Comparison of ENCODE assay signal across 29 cellular contexts in the genomic region with DNA sequence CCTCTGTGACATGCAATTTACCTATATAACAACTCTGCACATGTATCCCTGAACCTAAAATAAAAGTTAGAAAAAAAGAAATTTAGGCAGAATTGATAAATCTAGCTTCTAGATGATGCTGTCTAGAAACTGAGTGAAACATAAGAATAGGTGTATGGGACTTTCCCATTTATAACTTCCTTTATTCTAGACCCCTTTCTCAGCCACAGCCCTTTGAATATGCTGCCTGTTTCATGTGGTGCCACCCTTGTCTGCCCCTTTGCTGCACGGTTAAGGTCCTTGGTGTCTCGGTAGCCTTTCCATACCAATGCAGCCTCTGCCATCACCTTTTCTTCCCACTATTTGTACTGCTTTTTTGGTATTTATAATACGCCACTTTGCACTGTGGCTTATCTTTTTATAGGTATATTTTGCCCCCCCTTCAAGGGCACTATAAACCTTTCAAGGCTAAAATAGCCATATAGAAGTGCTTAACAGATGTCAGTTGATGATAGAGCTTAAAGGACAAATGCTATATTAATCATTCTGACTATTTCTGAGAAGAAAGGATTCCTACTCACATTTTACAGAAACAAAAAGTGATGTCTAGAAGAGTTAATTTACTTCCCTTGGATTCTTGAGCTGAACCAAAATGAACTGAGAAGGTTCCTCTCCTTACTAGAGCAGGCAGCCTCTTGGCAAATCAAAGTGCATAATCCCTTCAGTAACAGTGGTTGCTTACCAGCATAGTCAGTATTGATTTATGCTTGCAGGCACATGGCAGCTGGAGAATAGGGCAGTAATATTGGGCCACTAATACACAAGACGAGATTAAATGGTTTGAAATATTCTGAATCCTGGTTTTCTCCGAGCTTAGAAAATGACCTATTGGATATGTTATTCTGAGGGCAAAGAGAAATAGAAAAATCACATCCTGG.
DNase-seq lines count a peak whose midpoint lies in the region; ATAC-seq and TF ChIP-seq lines count a peak whose summit lies in the region.
"Had no signal": no experiment of that assay in that cellular context is flagged by ENCODE, and none has a peak within 500 bp of the region (broad histone marks: within the 10 kb centered on the region; RNA-seq: fewer than 3 reads in every experiment).

No MANE protein-coding gene starts in this region.

- TF ChIP-seq CTCF in MCF 10A (IDR thresholded peaks at IDR 0.05; ENCODE audit: unreplicated experiment) (no peak), breast epithelium (IDR thresholded peaks at IDR 0.05) (no peak), foreskin fibroblast (IDR thresholded peaks at IDR 0.05; ENCODE audit: low read depth, low read length) (no peak)

- H3K4me1 ChIP-seq in breast epithelium (no peaks in the 10 kb centered on the region), adipocyte (ENCODE audit: control insufficient read depth, insufficient read depth, low read length) (peaks cover 30% of the 10 kb centered on the region)
- H3K4me1 ChIP-seq: prostate gland had no signal

- H3K9me3 Mint-ChIP-seq in MCF 10A (ENCODE audit: unreplicated experiment): no peaks in the 10 kb centered on the region
- H3K9me3 Mint-ChIP-seq: T-cell had no signal

- peak overlapping the region; percentile 85 for H3K27ac Mint-ChIP-seq in MCF 10A (ENCODE audit: low read depth, unreplicated experiment)
- H3K27ac Mint-ChIP-seq: activated CD8-positive, alpha-beta T cell treated with anti-CD3 and anti-CD28 coated beads for 36 hours; activated naive CD8-positive, alpha-beta T cell treated with anti-CD3 and anti-CD28 coated beads, Interleukin-2, amount 50 U/mL, for 24 hours; T-cell had no signal

- POLR2A ChIA-PET in MCF 10A (lab: Yijun Ruan, JAX): interaction anchor here (0.7 to 1.1 kb wide), 3 partner anchors 58 to 354 kb away, joined by 3 read pairs; no protein-coding TSS in a partner anchor

- CTCF ChIA-PET in MCF 10A (lab: Yijun Ruan, JAX): interaction anchor here (0.7 to 1.2 kb wide), 2 partner anchors 45 to 132 kb away, joined by 4 to 5 read pairs; no protein-coding TSS in a partner anchor

- H3K4me1 Mint-ChIP-seq in MCF 10A (ENCODE audit: insufficient read depth, unreplicated experiment): peaks cover 27% of the 10 kb centered on the region

- H3K27me3 ChIP-seq in breast epithelium: no peaks in the 10 kb centered on the region
- H3K27me3 ChIP-seq in adipocyte (replicated peaks; ENCODE audit: control insufficient read depth, insufficient read depth, low read length): no peaks in the 10 kb centered on the region
- H3K27me3 ChIP-seq: heart left ventricle, thyroid gland had no signal

- no peaks in the 10 kb centered on the region for H3K36me3 Mint-ChIP-seq in MCF 10A (ENCODE audit: insufficient read depth, unreplicated experiment)

- ATAC-seq in left colon (peak; percentile 77), GM19035 (IDR thresholded peaks at IDR 0.05; ENCODE audit: unreplicated experiment) (no peak), left lobe of liver (no peak)
- ATAC-seq: activated CD8-positive, alpha-beta T cell treated with anti-CD3 and anti-CD28 coated beads for 36 hours; activated naive CD8-positive, alpha-beta T cell treated with anti-CD3 and anti-CD28 coated beads, Interleukin-2, amount 50 U/mL, for 24 hours; GM12878; Right ventricle myocardium inferior; T-cell had no signal

- no peak for TF ChIP-seq POLR2A in breast epithelium (IDR thresholded peaks at IDR 0.05)

- H3K36me3 ChIP-seq in breast epithelium (no peaks in the 10 kb centered on the region), adipocyte (ENCODE audit: control insufficient read depth, insufficient read depth, low read length, severe bottlenecking) (no peaks in the 10 kb centered on the region)
- H3K36me3 ChIP-seq: heart left ventricle, left ventricle myocardium inferior, prostate gland, thyroid gland had no signal

- no peak overlapping the region for H3K9ac ChIP-seq in adipocyte (ENCODE audit: low read length)

- DNase-seq in MCF 10A (ENCODE audit: unreplicated experiment) (no peak), breast epithelium (ENCODE audit: low spot score in 2 of 2) (no peak), adipocyte (ENCODE audit: low read depth) (peak; percentile 19), left colon (no peak), NCI-H187 treated with DMSO at 0.1 percent for 48 hours (lab: John Stamatoyannopoulos, UW) (no peak), foreskin fibroblast (no peak), left lobe of liver (ENCODE audit: low spot score) (no peak)
- DNase-seq: 8988T; activated CD4-positive, CD25-positive, alpha-beta regulatory T cell treated with anti-CD3 and anti-CD28 coated beads, Interleukin-2, amount 50 U/mL, for 72 hours; activated CD8-positive, alpha-beta T cell treated with anti-CD3 and anti-CD28 coated beads for 36 hours; activated effector memory CD4-positive, alpha-beta T cell treated with anti-CD3 and anti-CD28 coated beads, Interleukin-2, amount 50 U/mL, for 16 hours; activated naive CD8-positive, alpha-beta T cell treated with anti-CD3 and anti-CD28 coated beads, Interleukin-2, amount 50 U/mL, for 24 hours; activated T-cell treated with anti-CD3 and anti-CD28 coated beads for 4 hours; COR-L47; DMS79 treated with DMSO at 0.1 percent for 48 hours; heart left ventricle; left ventricle myocardium inferior; MM.1S; NCI-H1436; NCI-H510A treated with DMSO at 0.1 percent for 48 hours; small intestine; stimulated activated naive CD4-positive, alpha-beta T cell; T-cell; thyroid gland had no signal

- H3K27ac ChIP-seq in breast epithelium: no peak overlapping the region
- H3K27ac ChIP-seq: coronary artery, heart left ventricle, left ventricle myocardium inferior, prostate gland, thyroid gland had no signal

- BruUV-seq in MCF 10A (replicated peaks; lab: Mats Ljungman, UMichigan): TSS peak; percentile 40

- intact Hi-C loops in MCF 10A (cut with micrococcal nuclease) (no loop called here), breast epithelium (cut with DNase I; ENCODE audit: low total_unique reads) (no loop called here), left colon (cut with DNase I, micrococcal nuclease) (no loop called here)

- H3K9me3 ChIP-seq in breast epithelium (no peaks in the 10 kb centered on the region), adipocyte (ENCODE audit: control insufficient read depth, low read length) (no peaks in the 10 kb centered on the region)
- H3K9me3 ChIP-seq: prostate gland, thyroid gland had no signal

- no peaks in the 10 kb centered on the region for H3K27me3 Mint-ChIP-seq in MCF 10A (ENCODE audit: insufficient read depth, unreplicated experiment)
- H3K27me3 Mint-ChIP-seq: activated CD8-positive, alpha-beta T cell treated with anti-CD3 and anti-CD28 coated beads for 36 hours; activated naive CD8-positive, alpha-beta T cell treated with anti-CD3 and anti-CD28 coated beads, Interleukin-2, amount 50 U/mL, for 24 hours; T-cell had no signal

- peak overlapping the region; percentile 24 for H3K4me3 Mint-ChIP-seq in MCF 10A (ENCODE audit: unreplicated experiment)
- H3K4me3 Mint-ChIP-seq: activated CD8-positive, alpha-beta T cell treated with anti-CD3 and anti-CD28 coated beads for 36 hours; activated naive CD8-positive, alpha-beta T cell treated with anti-CD3 and anti-CD28 coated beads, Interleukin-2, amount 50 U/mL, for 24 hours; T-cell had no signal

- no peak overlapping the region for H3K4me3 ChIP-seq in breast epithelium
- H3K4me3 ChIP-seq in adipocyte (ENCODE audit: low read length): peak overlapping the region; percentile 48
- no peak overlapping the region for H3K4me3 ChIP-seq in foreskin fibroblast (ENCODE audit: low read depth in 1 of 2, low read length in 2 of 2)
- H3K4me3 ChIP-seq: coronary artery, GM12878, heart left ventricle, left ventricle myocardium inferior, prostate gland, thyroid gland had no signal
